Comparison of ENCODE assay signal across 1 cellular context in genomic region chr16:67961551-67961957, GRCh38.
A peak's percentile ranks its signal among the peaks of the same experiment; 100 is the strongest.
TF ChIP-seq lines count a peak whose summit lies in the region.

No MANE protein-coding gene starts in this region.

TF ChIP-seq in K562, 482 proteins besides CTCF, POLR2A, EP300 and RAD21:
- TF ChIP-seq POLR2G (IDR thresholded peaks at IDR 0.05; ENCODE audit: low read depth, low read length) (0 out of 2 replicates have a peak, but pooled peaks have one; percentile 34), RBFOX2 (IDR thresholded peaks at IDR 0.05; ENCODE audit: low read depth, low read length) (peak; percentile 9; the same call in 1 of the 2 replicates), RNF219 (CRISPR knock-in tag; IDR thresholded peaks at IDR 0.05) (no peak), NFIC (IDR thresholded peaks at IDR 0.05) (peak; percentile 52)
TF ChIP-seq in K562: peak in this region for 3.
